In genomic region chr2:134398300-134398699, GRCh38 we compare ENCODE assay signal across 19 cellular contexts.
DNase-seq lines count a peak whose midpoint lies in the region; ATAC-seq, FAIRE-seq and TF ChIP-seq lines count a peak whose summit lies in the region.
"Had no signal": no experiment of that assay in that cellular context is flagged by ENCODE, and none has a peak within 500 bp of the region (broad histone marks: within the 10 kb centered on the region; RNA-seq: fewer than 3 reads in every experiment).

No MANE protein-coding gene starts in this region.

- H3K4me1 ChIP-seq in endothelial cell of umbilical vein (ENCODE audit: control insufficient read depth, extremely low read depth, insufficient read depth, low read length), result peaks cover 54% of the 10 kb centered on the region
- peaks cover 43 to 51% of the 10 kb centered on the region in 2 experiments for H3K4me1 ChIP-seq in neutrophil (ENCODE audit: control insufficient read depth in 1 of 2, insufficient read depth in 1 of 2, low read depth in 1 of 2, low read length in 1 of 2)
- H3K4me1 ChIP-seq: upper lobe of right lung had no signal

- no peak overlapping the region for H2AFZ ChIP-seq in endothelial cell of umbilical vein (ENCODE audit: low read depth, low read length)

- no peak for ATAC-seq in GM21381 (IDR thresholded peaks at IDR 0.05; ENCODE audit: unreplicated experiment)
- ATAC-seq: activated CD4-positive, alpha-beta T cell treated with anti-CD3 and anti-CD28 coated beads for 36 hours; mucosa of descending colon; pancreas; stimulated activated naive B cell treated with anti-CD40 and anti-IgM and Interleukin-4, amounts not matched to agents 10 μg/mL and 1 μg/mL and 100 μg/mL, for 72 hours; upper lobe of right lung had no signal

- no peaks in the 10 kb centered on the region for H3K79me2 ChIP-seq in endothelial cell of umbilical vein (ENCODE audit: control insufficient read depth, insufficient read depth, low read length)

- H3K9me1 ChIP-seq in endothelial cell of umbilical vein (replicated peaks; ENCODE audit: control insufficient read depth, extremely low read depth, insufficient read depth, low read length), result no peaks in the 10 kb centered on the region

- no peaks in the 10 kb centered on the region for H4K20me1 ChIP-seq in endothelial cell of umbilical vein (replicated peaks; ENCODE audit: control insufficient read depth, extremely low read depth, insufficient read depth, low read length)

- CTCF ChIA-PET in endothelial cell of umbilical vein (lab: Charles Lee), result interaction anchor here (0.7 to 11.1 kb wide), 16 partner anchors 11 to 279 kb away, joined by 3 to 98 read pairs (median 4); no protein-coding TSS in a partner anchor

- POLR2A ChIA-PET in endothelial cell of umbilical vein (lab: Charles Lee), result interaction anchor here (1.2 kb wide), 1 partner anchor 278 kb away, joined by 3 read pairs; no protein-coding TSS in a partner anchor

- DNase-seq in ELR (ENCODE audit: low read depth) (peak; percentile 98), RPMI7951 (ENCODE audit: low read depth) (peak; percentile 37), endothelial cell of umbilical vein (ENCODE audit: low read depth, low spot score) (peak; percentile 70), AML-193 (lab: John Stamatoyannopoulos, UW) (no peak), GOT3 (lab: John Stamatoyannopoulos, UW) (no peak), cardiac septum (ENCODE audit: low spot score) (no peak)
- DNase-seq: activated CD4-positive, alpha-beta T cell treated with anti-CD3 and anti-CD28 coated beads for 36 hours; activated naive CD4-positive, alpha-beta T cell treated with anti-CD3 and anti-CD28 coated beads, Interleukin-2, amount 50 U/mL, for 16 hours; activated T-cell treated with anti-CD3 and anti-CD28 coated beads for 4 hours; C1 segment of cervical spinal cord; caudate nucleus; mucosa of descending colon; pancreas; small intestine; stimulated activated naive B cell treated with anti-CD40 and anti-IgM and Interleukin-4, amounts not matched to agents 10 μg/mL and 1 μg/mL and 100 μg/mL, for 72 hours; upper lobe of right lung had no signal

- peaks cover 0 to 1% of the 10 kb centered on the region in 2 experiments for H3K36me3 ChIP-seq in endothelial cell of umbilical vein (ENCODE audit: control insufficient read depth in 2 of 2, extremely low read depth in 1 of 2, insufficient read depth in 2 of 2, low read length in 2 of 2)
- no peaks in the 10 kb centered on the region for H3K36me3 ChIP-seq in neutrophil
- H3K36me3 ChIP-seq: pancreas had no signal

- TF ChIP-seq CTCF in endothelial cell of umbilical vein (IDR thresholded peaks at IDR 0.05; ENCODE audit: extremely low read depth in 1 of 2, insufficient read depth in 1 of 2, low read depth in 1 of 2, low read length in 2 of 2) (no peak), neutrophil (IDR thresholded peaks at IDR 0.05) (no peak)

- H3K9me3 ChIP-seq in endothelial cell of umbilical vein (replicated peaks; ENCODE audit: control insufficient read depth, insufficient read depth, low read length), result no peaks in the 10 kb centered on the region
- H3K9me3 ChIP-seq in neutrophil, result no peaks in the 10 kb centered on the region
- H3K9me3 ChIP-seq: mucosa of descending colon, pancreas, upper lobe of right lung had no signal

- FAIRE-seq in endothelial cell of umbilical vein (lab: Jason Lieb, UNC), result peak; percentile 89
- FAIRE-seq: endometrium, pancreas, small intestine had no signal

- peak overlapping the region; percentile 93 for H3K27ac ChIP-seq in endothelial cell of umbilical vein (ENCODE audit: insufficient read depth, low read depth, low read length)
- peak overlapping the region; percentile 62 for H3K27ac ChIP-seq in neutrophil
- H3K27ac ChIP-seq: pancreas, upper lobe of right lung had no signal

- H3K4me2 ChIP-seq in endothelial cell of umbilical vein (ENCODE audit: insufficient read depth, low read length), result peak overlapping the region; percentile 49

- dilution Hi-C loops in endothelial cell of umbilical vein (cut with MboI; ENCODE audit: extremely low pct_ligation_motif_present, low sequenced_read_pairs), result no loop called here

- no peak overlapping the region for H3K4me3 ChIP-seq in endothelial cell of umbilical vein (replicated peaks in 1 of 3; ENCODE audit: insufficient read depth in 1 of 3, low read depth in 1 of 3, low read length in 3 of 3)
- no peak overlapping the region for H3K4me3 ChIP-seq in neutrophil (ENCODE audit: low read depth in 1 of 2, low read length in 1 of 2)
- H3K4me3 ChIP-seq: mucosa of descending colon, pancreas, upper lobe of right lung had no signal

- intact Hi-C loops in endothelial cell of umbilical vein (cut with micrococcal nuclease), result loop anchor here (1.0 kb wide), 6 partner anchors 10 to 580 kb away; no protein-coding TSS in a partner anchor
- intact Hi-C loops in cardiac septum (cut with DNase I), result no loop called here

- BruUV-seq in endothelial cell of umbilical vein (replicated peaks; lab: Mats Ljungman, UMichigan), result no TSS peak

- peak overlapping the region; percentile 77 for H3K9ac ChIP-seq in endothelial cell of umbilical vein (replicated peaks; ENCODE audit: extremely low read depth, insufficient read depth, low read length)

- peak; percentile 49 for TF ChIP-seq POLR2A in endothelial cell of umbilical vein (IDR thresholded peaks at IDR 0.05; ENCODE audit: low read depth, low read length)

- no peaks in the 10 kb centered on the region for H3K27me3 ChIP-seq in endothelial cell of umbilical vein (ENCODE audit: control insufficient read depth in 2 of 2, insufficient read depth in 2 of 2, low read length in 2 of 2)
- no peaks in the 10 kb centered on the region for H3K27me3 ChIP-seq in neutrophil
- H3K27me3 ChIP-seq: pancreas, upper lobe of right lung had no signal

TF ChIP-seq in endothelial cell of umbilical vein, 7 proteins besides CTCF, POLR2A, EP300 and RAD21:
- TF ChIP-seq GATA2 (IDR thresholded peaks at IDR 0.05; ENCODE audit: insufficient read depth, insufficient read length, low read depth, low read length) (peak; percentile 75), MYC (IDR thresholded peaks at IDR 0.05; ENCODE audit: low read depth, low read length) (no peak), EZH2 (IDR thresholded peaks at IDR 0.05; ENCODE audit: borderline replicate concordance, low read depth, low read length, severe bottlenecking) (no peak), FOS (IDR thresholded peaks at IDR 0.05; ENCODE audit: borderline replicate concordance, insufficient read depth, low read length) (peak; percentile 71), JUN (IDR thresholded peaks at IDR 0.05; ENCODE audit: borderline replicate concordance, insufficient read depth, insufficient read length, low read depth) (peak; percentile 67), POLR2AphosphoS5 (IDR thresholded peaks at IDR 0.05; ENCODE audit: insufficient read depth, low read depth, low read length) (peak; percentile 87), MAX (IDR thresholded peaks at IDR 0.05; ENCODE audit: insufficient read depth, insufficient read length) (peak; percentile 11)

Comparison
In these comparisons a context has a peak if more than half of its experiments do, and no peak if none do; other contexts are left out.
1. DNase-seq: peak in ELR (single experiment), RPMI7951 (single experiment) and endothelial cell of umbilical vein (single experiment); none in AML-193 (0 of 2), GOT3 (single experiment) and cardiac septum (single experiment).